Comparison of ENCODE assay signal across 9 cellular contexts in genomic region chr5:139458580-139459407, GRCh38. TPM values are rescaled to one million over a fixed set of nuclear protein-coding genes. Genes with fewer than 3 reads are reported as not detected.
DNase-seq lines count a peak whose midpoint lies in the region; ATAC-seq and TF ChIP-seq lines count a peak whose summit lies in the region.
"Had no signal": no experiment of that assay in that cellular context is flagged by ENCODE, and none has a peak within 500 bp of the region (broad histone marks: within the 10 kb centered on the region; RNA-seq: fewer than 3 reads in every experiment).

No MANE protein-coding gene starts in this region.

- intact Hi-C loops in gastrocnemius medialis (cut with DNase I; ENCODE audit: low total_unique reads) = no loop called here

- DNase-seq in activated CD4-positive, CD25-positive, alpha-beta regulatory T cell treated with anti-CD3 and anti-CD28 coated beads, Interleukin-2, amount 50 U/mL, for 16 hours (ENCODE audit: low read depth, low spot score) = peak; percentile 58
- DNase-seq in choroid plexus epithelial cell (ENCODE audit: low read depth) (peak; percentile 70), gastrocnemius medialis (no peak), SHP77 treated with DMSO at 0.1 percent for 48 hours (lab: John Stamatoyannopoulos, UW) (no peak), NCI-H1436 treated with DMSO at 0.1 percent for 48 hours (lab: John Stamatoyannopoulos, UW) (no peak), COR-L47 (lab: John Stamatoyannopoulos, UW) (no peak)

- TF ChIP-seq CTCF in choroid plexus epithelial cell (conservative IDR thresholded peaks at IDR 0.05; ENCODE audit: low read depth, low read length) (no peak), gastrocnemius medialis (IDR thresholded peaks at IDR 0.05 in 4 of 5, conservative IDR thresholded peaks at IDR 0.05 in 1 of 5) (no peak)

- H3K4me1 ChIP-seq in gastrocnemius medialis = no peaks in the 10 kb centered on the region

- no peak for TF ChIP-seq POLR2A in gastrocnemius medialis (IDR thresholded peaks at IDR 0.05)

- in situ Hi-C loops in gastrocnemius medialis (cut with MboI; ENCODE audit: low sequenced_read_pairs in 4 of 4) = no loop called here

- peak; percentile 66 for ATAC-seq in GM18870 (IDR thresholded peaks at IDR 0.05; ENCODE audit: unreplicated experiment)
- ATAC-seq in HG03139 (IDR thresholded peaks at IDR 0.05; ENCODE audit: unreplicated experiment) = peak; percentile 66
- peak in 1 of 2 donors; percentile 41 for ATAC-seq in gastrocnemius medialis

- peak overlapping the region; percentile 56 to 71 (median 66) for H3K27ac ChIP-seq in gastrocnemius medialis

- H3K36me3 ChIP-seq in gastrocnemius medialis = no peaks in the 10 kb centered on the region

- H3K4me3 ChIP-seq in choroid plexus epithelial cell (ENCODE audit: low read depth, low read length) = no peak overlapping the region
- no peak overlapping the region for H3K4me3 ChIP-seq in gastrocnemius medialis

- no peaks in the 10 kb centered on the region for H3K27me3 ChIP-seq in gastrocnemius medialis

- no peaks in the 10 kb centered on the region for H3K9me3 ChIP-seq in gastrocnemius medialis

RNA-seq across cellular contexts. Expression of gene ECSCR, which starts 3.7 kb away (rescaled TPM):
- total RNA-seq in gastrocnemius medialis = 1 to 10 TPM; 5.4 to 8.9 (median 6.9) TPM
- total RNA-seq: SK-MEL-5 had no signal

RNA-seq across cellular contexts. Expression of gene SMIM33, which starts 12.0 kb away (rescaled TPM):
- total RNA-seq in gastrocnemius medialis = not detected
- total RNA-seq: SK-MEL-5 had no signal

RNA-seq across cellular contexts. Expression of gene DNAJC18, which starts 19.5 kb away (rescaled TPM):
- 10 to 100 TPM in 3 of 4 donors, 1 to 10 TPM in 1; 5.1 to 21.7 (median 13.3) TPM for total RNA-seq in gastrocnemius medialis

RNA-seq across cellular contexts. Expression of gene STING1, which starts 23.8 kb away (rescaled TPM):
- 10 to 100 TPM; 10.1 to 12.5 (median 10.9) TPM for total RNA-seq in gastrocnemius medialis

RNA-seq across cellular contexts. Expression of gene SPATA24, which starts 54.9 kb away (rescaled TPM):
- total RNA-seq in gastrocnemius medialis = 10 to 100 TPM in 3 of 4 donors, 1 to 10 TPM in 1; 6.8 to 24.1 (median 12.5) TPM

Comparison
In these comparisons a context has a peak if more than half of its experiments do, and no peak if none do; other contexts are left out.
1. DNase-seq: peak in activated CD4-positive, CD25-positive, alpha-beta regulatory T cell treated with anti-CD3 and anti-CD28 coated beads, Interleukin-2, amount 50 U/mL, for 16 hours (single experiment) and choroid plexus epithelial cell (single experiment); none in gastrocnemius medialis (0 of 2), SHP77 treated with DMSO at 0.1 percent for 48 hours (single experiment), NCI-H1436 treated with DMSO at 0.1 percent for 48 hours (single experiment) and COR-L47 (single experiment).